ENCODE assay signal across 1 cellular context in the genomic region with DNA sequence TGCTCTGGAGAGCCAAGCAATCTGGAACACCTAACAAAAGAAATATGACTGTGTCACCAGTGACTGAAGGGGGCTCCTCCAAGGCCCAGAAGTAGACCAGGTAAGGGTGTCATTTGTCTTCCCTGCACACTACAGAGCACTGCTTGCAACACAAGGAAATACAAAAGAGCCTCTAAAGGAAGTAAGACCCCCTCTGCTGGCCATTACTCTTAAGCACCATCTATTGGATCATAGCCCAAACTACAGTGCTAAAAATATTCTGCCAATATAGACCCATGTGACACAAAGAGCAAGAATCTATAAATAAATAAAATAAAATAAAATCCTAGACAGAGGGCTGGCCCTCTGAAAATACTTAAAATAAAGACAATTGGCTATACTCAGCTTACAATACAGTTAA.
TF ChIP-seq lines count a peak whose summit lies in the region.

No MANE protein-coding gene starts in this region.

TF ChIP-seq in HepG2, 621 proteins besides CTCF, POLR2A, EP300 and RAD21 (continued from another document):
- TF ChIP-seq, protein P1, sequence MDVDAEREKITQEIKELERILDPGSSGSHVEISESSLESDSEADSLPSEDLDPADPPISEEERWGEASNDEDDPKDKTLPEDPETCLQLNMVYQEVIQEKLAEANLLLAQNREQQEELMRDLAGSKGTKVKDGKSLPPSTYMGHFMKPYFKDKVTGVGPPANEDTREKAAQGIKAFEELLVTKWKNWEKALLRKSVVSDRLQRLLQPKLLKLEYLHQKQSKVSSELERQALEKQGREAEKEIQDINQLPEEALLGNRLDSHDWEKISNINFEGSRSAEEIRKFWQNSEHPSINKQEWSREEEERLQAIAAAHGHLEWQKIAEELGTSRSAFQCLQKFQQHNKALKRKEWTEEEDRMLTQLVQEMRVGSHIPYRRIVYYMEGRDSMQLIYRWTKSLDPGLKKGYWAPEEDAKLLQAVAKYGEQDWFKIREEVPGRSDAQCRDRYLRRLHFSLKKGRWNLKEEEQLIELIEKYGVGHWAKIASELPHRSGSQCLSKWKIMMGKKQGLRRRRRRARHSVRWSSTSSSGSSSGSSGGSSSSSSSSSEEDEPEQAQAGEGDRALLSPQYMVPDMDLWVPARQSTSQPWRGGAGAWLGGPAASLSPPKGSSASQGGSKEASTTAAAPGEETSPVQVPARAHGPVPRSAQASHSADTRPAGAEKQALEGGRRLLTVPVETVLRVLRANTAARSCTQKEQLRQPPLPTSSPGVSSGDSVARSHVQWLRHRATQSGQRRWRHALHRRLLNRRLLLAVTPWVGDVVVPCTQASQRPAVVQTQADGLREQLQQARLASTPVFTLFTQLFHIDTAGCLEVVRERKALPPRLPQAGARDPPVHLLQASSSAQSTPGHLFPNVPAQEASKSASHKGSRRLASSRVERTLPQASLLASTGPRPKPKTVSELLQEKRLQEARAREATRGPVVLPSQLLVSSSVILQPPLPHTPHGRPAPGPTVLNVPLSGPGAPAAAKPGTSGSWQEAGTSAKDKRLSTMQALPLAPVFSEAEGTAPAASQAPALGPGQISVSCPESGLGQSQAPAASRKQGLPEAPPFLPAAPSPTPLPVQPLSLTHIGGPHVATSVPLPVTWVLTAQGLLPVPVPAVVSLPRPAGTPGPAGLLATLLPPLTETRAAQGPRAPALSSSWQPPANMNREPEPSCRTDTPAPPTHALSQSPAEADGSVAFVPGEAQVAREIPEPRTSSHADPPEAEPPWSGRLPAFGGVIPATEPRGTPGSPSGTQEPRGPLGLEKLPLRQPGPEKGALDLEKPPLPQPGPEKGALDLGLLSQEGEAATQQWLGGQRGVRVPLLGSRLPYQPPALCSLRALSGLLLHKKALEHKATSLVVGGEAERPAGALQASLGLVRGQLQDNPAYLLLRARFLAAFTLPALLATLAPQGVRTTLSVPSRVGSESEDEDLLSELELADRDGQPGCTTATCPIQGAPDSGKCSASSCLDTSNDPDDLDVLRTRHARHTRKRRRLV (CRISPR knock-in tag; IDR thresholded peaks at IDR 0.05) = no peak
- TF ChIP-seq ZNF841 (CRISPR knock-in tag; IDR thresholded peaks at IDR 0.05; ENCODE audit: borderline replicate concordance) = no peak
- TF ChIP-seq HES4 (CRISPR knock-in tag; IDR thresholded peaks at IDR 0.05; ENCODE audit: borderline replicate concordance) = no peak
- TF ChIP-seq NAIF1 (CRISPR knock-in tag; IDR thresholded peaks at IDR 0.05; ENCODE audit: borderline replicate concordance) = no peak
- no peak for TF ChIP-seq MTF1 (CRISPR knock-in tag; IDR thresholded peaks at IDR 0.05)
- no peak for TF ChIP-seq KDM3A (CRISPR knock-in tag; IDR thresholded peaks at IDR 0.05; ENCODE audit: low read depth)
- TF ChIP-seq, protein P2, sequence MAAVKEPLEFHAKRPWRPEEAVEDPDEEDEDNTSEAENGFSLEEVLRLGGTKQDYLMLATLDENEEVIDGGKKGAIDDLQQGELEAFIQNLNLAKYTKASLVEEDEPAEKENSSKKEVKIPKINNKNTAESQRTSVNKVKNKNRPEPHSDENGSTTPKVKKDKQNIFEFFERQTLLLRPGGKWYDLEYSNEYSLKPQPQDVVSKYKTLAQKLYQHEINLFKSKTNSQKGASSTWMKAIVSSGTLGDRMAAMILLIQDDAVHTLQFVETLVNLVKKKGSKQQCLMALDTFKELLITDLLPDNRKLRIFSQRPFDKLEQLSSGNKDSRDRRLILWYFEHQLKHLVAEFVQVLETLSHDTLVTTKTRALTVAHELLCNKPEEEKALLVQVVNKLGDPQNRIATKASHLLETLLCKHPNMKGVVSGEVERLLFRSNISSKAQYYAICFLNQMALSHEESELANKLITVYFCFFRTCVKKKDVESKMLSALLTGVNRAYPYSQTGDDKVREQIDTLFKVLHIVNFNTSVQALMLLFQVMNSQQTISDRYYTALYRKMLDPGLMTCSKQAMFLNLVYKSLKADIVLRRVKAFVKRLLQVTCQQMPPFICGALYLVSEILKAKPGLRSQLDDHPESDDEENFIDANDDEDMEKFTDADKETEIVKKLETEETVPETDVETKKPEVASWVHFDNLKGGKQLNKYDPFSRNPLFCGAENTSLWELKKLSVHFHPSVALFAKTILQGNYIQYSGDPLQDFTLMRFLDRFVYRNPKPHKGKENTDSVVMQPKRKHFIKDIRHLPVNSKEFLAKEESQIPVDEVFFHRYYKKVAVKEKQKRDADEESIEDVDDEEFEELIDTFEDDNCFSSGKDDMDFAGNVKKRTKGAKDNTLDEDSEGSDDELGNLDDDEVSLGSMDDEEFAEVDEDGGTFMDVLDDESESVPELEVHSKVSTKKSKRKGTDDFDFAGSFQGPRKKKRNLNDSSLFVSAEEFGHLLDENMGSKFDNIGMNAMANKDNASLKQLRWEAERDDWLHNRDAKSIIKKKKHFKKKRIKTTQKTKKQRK (IDR thresholded peaks at IDR 0.05; ENCODE audit: low read length) = no peak
- TF ChIP-seq ZNF816 (CRISPR knock-in tag; IDR thresholded peaks at IDR 0.05; ENCODE audit: borderline replicate concordance) = no peak
